In the genomic region with DNA sequence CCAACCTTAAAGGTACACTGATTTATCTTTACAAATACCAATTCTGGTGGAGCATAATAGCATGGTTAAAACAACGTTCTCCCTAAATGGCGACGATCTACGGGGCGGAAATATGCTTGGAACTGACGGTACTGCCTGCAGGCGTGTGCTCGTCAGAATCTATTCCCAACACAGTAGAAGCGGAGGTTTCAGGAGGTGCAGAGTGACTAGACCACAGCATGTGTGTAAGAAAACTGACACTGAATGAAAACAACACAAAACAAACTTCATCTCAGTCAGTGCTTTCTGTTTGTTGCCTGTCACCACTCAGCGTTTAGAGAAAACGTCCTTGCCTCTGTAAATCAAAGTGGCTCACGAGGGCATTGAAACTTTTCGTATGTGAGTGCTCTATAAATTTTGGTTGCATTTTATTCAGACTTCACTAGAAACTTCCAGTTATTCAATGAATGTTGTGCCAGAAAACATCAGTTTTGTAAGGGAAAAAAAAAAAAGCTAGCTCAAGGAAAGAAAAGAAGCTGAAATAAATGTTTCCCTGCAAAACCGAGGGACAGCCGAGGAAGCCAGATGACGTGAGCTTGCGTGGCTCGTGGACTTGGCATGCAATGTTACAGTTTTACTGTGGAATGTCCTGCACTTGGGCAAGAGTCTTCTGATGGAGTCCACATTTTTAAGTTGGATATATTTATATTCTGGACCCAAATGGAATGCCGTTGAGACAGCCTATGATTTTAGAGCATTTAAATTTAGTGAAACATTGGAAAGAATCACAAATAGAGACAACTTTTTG, we compare ENCODE assay signal across 8 cellular contexts.
DNase-seq lines count a peak whose midpoint lies in the region; ATAC-seq and TF ChIP-seq lines count a peak whose summit lies in the region.
"Not testable (repeated sequence)": the region's sequence is repeated elsewhere in the genome, so short reads cannot be mapped to it uniquely, and the experiment has no call there.

No MANE protein-coding gene starts in this region.

- peak; percentile 75 for DNase-seq in GM04504 (ENCODE audit: low read depth)
- DNase-seq in adipocyte (ENCODE audit: low read depth) = peak; percentile 88
- peak; percentile 25 for DNase-seq in ecto neural progenitor cell (ENCODE audit: low spot score)
- not testable (repeated sequence) for DNase-seq in Right ventricle myocardium superior; lower lobe of right lung; tibial nerve (ENCODE audit: low spot score in 2 of 2)

- not testable (repeated sequence) for H3K79me2 ChIP-seq in ACC112 (ENCODE audit: control insufficient read depth, insufficient read depth, low read length, unreplicated experiment)

- intact Hi-C loops in Right ventricle myocardium superior (cut with DNase I); lower lobe of right lung (cut with DNase I): not testable (repeated sequence)

- TF ChIP-seq CTCF in lower lobe of right lung (IDR thresholded peaks at IDR 0.05); tibial nerve (IDR thresholded peaks at IDR 0.05): not testable (repeated sequence)

- TF ChIP-seq EP300 in tibial nerve (IDR thresholded peaks at IDR 0.05) = peak in 1 of 2 donors; percentile 52

- H2AFZ ChIP-seq in ACC112 (ENCODE audit: low read length, unreplicated experiment) = peak overlapping the region; percentile 50

- H3K27ac ChIP-seq in ACC112 (ENCODE audit: low read depth, low read length) (peak overlapping the region; percentile 83), lower lobe of right lung (peak overlapping the region; percentile 36), rectal smooth muscle tissue (ENCODE audit: low read depth, low read length) (peak overlapping the region; percentile 55), tibial nerve (peak overlapping the region; percentile 13 to 78 (median 49))

- peak; percentile 30 for ATAC-seq in Right ventricle myocardium superior (ENCODE audit: poor library complexity)
- not testable (repeated sequence) for ATAC-seq in lower lobe of right lung

- H3K9me3 ChIP-seq in adipocyte (ENCODE audit: control insufficient read depth, low read length); lower lobe of right lung; tibial nerve: not testable (repeated sequence)

- 29 to 33% methylated on average over 19 of the region's 19 CpGs for WGBS in tibial nerve, 2 donors

- H3K4me3 ChIP-seq in ACC112 (ENCODE audit: low read depth, low read length) (peak overlapping the region; percentile 75), adipocyte (ENCODE audit: low read length) (peak overlapping the region; percentile 61)
- not testable (repeated sequence) for H3K4me3 ChIP-seq in lower lobe of right lung; rectal smooth muscle tissue (ENCODE audit: low read length); tibial nerve

- peak overlapping the region; percentile 64 for H3K9ac ChIP-seq in adipocyte (ENCODE audit: low read length)
- not testable (repeated sequence) for H3K9ac ChIP-seq in rectal smooth muscle tissue (ENCODE audit: low read length)

- not testable (repeated sequence) for H3K36me3 ChIP-seq in ACC112 (ENCODE audit: insufficient read depth, low read length); adipocyte (ENCODE audit: control insufficient read depth, insufficient read depth, low read length, severe bottlenecking); lower lobe of right lung; rectal smooth muscle tissue (ENCODE audit: control insufficient read depth, insufficient read depth, low read length); tibial nerve

- not testable (repeated sequence) for TF ChIP-seq POLR2A in tibial nerve (IDR thresholded peaks at IDR 0.05)

- not testable (repeated sequence) for H3K27me3 ChIP-seq in ACC112 (ENCODE audit: insufficient read depth, low read length); adipocyte (replicated peaks; ENCODE audit: control insufficient read depth, insufficient read depth, low read length); lower lobe of right lung (ENCODE audit: low read depth); rectal smooth muscle tissue (ENCODE audit: control insufficient read depth, insufficient read depth, low read length); tibial nerve

- H3K4me1 ChIP-seq in ACC112 (ENCODE audit: control insufficient read depth, insufficient read depth, low read length, unreplicated experiment); adipocyte (ENCODE audit: control insufficient read depth, insufficient read depth, low read length); lower lobe of right lung: not testable (repeated sequence)
- H3K4me1 ChIP-seq in rectal smooth muscle tissue (ENCODE audit: control insufficient read depth, insufficient read depth, low read length) = peaks cover 11% of the 10 kb centered on the region
- peaks cover 0 to 17% (median 0%) of the 10 kb centered on the region in 4 donors for H3K4me1 ChIP-seq in tibial nerve
